ENCODE assay signal across 13 cellular contexts in genomic region chr17:28941251-28941650, GRCh38.
"Had no signal": no experiment of that assay in that cellular context is flagged by ENCODE, and none has a peak within 500 bp of the region (broad histone marks: within the 10 kb centered on the region; RNA-seq: fewer than 3 reads in every experiment).

No MANE protein-coding gene starts in this region.

- H3K4me3 ChIP-seq: stomach, testis, upper lobe of left lung had no signal

- H3K27ac Mint-ChIP-seq: endodermal cell, nephron had no signal

- H3K27ac ChIP-seq: testis had no signal

- H3K9me3 ChIP-seq: stomach, testis, upper lobe of left lung had no signal

- H3K27me3 ChIP-seq: stomach, testis, upper lobe of left lung had no signal

- ATAC-seq: activated CD4-positive, CD25-positive, alpha-beta regulatory T cell treated with anti-CD3 and anti-CD28 coated beads, Interleukin-2, amount 50 U/mL, for 24 hours; T-cell had no signal

- H3K4me3 Mint-ChIP-seq: endodermal cell, nephron had no signal

- H3K27me3 Mint-ChIP-seq: T-cell had no signal

- DNase-seq: activated CD4-positive, alpha-beta T cell treated with anti-CD3 and anti-CD28 coated beads, Interleukin-2, amount 50 U/mL, for 1 hour; activated CD8-positive, alpha-beta memory T cell treated with anti-CD3 and anti-CD28 coated beads for 24 hours; activated naive CD4-positive, alpha-beta T cell treated with Interleukin-2 at 50 U/mL for 16 hours; endodermal cell; erythroblast; mesendoderm; stomach; T-cell; T-helper 9 cell; testis had no signal

- H3K9me3 Mint-ChIP-seq: endodermal cell, nephron, T-cell had no signal
